In genomic region chr10:112565434-112566053, GRCh38 we compare ENCODE assay signal across 8 cellular contexts.
A peak's percentile ranks its signal among the peaks of the same experiment; 100 is the strongest.
DNase-seq lines count a peak whose midpoint lies in the region; ATAC-seq and TF ChIP-seq lines count a peak whose summit lies in the region.

No MANE protein-coding gene starts in this region.

- no peaks in the 10 kb centered on the region for H3K9me3 Mint-ChIP-seq in nephron

- DNase-seq in stimulated activated CD4-positive, alpha-beta T cell treated with anti-CD3 and anti-CD28 coated beads, Interleukin-15, amount 100 ng/mL, for 24 hours = peak; percentile 8
- no peak for DNase-seq in stimulated activated CD4-positive, alpha-beta T cell treated with anti-CD3 and anti-CD28 coated beads, Interleukin-4, amount 100 ng/mL, for 4 hours
- DNase-seq in MV-4-11 (lab: John Stamatoyannopoulos, UW) = peak; percentile 57
- peak; percentile 27 for DNase-seq in SHP77 treated with DMSO at 0.1 percent for 48 hours (lab: John Stamatoyannopoulos, UW)
- DNase-seq in erythroblast (lab: John Stamatoyannopoulos, UW) = peak; percentile 75 to 81
- DNase-seq in effector CD8-positive, alpha-beta T cell (lab: John Stamatoyannopoulos, UW) = no peak

- H3K4me3 Mint-ChIP-seq in nephron = no peak overlapping the region

- H3K27ac Mint-ChIP-seq in nephron = no peak overlapping the region

- no peaks in the 10 kb centered on the region for H3K4me1 Mint-ChIP-seq in nephron

- peak; percentile 76 to 88 (median 81) for TF ChIP-seq CTCF in nephron (IDR thresholded peaks at IDR 0.05; ENCODE audit: unreplicated experiment in 3 of 3)

- no peak for ATAC-seq in GM21447 (IDR thresholded peaks at IDR 0.05; ENCODE audit: unreplicated experiment)

- no peak for TF ChIP-seq POLR2A in erythroblast (IDR thresholded peaks at IDR 0.05; ENCODE audit: low read length)

- no peaks in the 10 kb centered on the region for H3K27me3 Mint-ChIP-seq in nephron (ENCODE audit: low read depth)

- H3K36me3 Mint-ChIP-seq in nephron (ENCODE audit: low read depth) = no peaks in the 10 kb centered on the region

Comparison
In these comparisons a context has a peak if more than half of its experiments do, and no peak if none do; other contexts are left out.
1. DNase-seq: peak in stimulated activated CD4-positive, alpha-beta T cell treated with anti-CD3 and anti-CD28 coated beads, Interleukin-15, amount 100 ng/mL, for 24 hours (single experiment), MV-4-11 (single experiment), SHP77 treated with DMSO at 0.1 percent for 48 hours (single experiment) and erythroblast (2 of 2); none in stimulated activated CD4-positive, alpha-beta T cell treated with anti-CD3 and anti-CD28 coated beads, Interleukin-4, amount 100 ng/mL, for 4 hours (0 of 2) and effector CD8-positive, alpha-beta T cell (single experiment).